In genomic region chr19:40286674-40287421, GRCh38 we compare ENCODE assay signal across 10 cellular contexts. TPM values are rescaled to one million over a fixed set of nuclear protein-coding genes. Genes with fewer than 3 reads are reported as not detected.
DNase-seq lines count a peak whose midpoint lies in the region; ATAC-seq and TF ChIP-seq lines count a peak whose summit lies in the region.
"Had no signal": no experiment of that assay in that cellular context is flagged by ENCODE, and none has a peak within 500 bp of the region (broad histone marks: within the 10 kb centered on the region; RNA-seq: fewer than 3 reads in every experiment).

No MANE protein-coding gene starts in this region.

- no peaks in the 10 kb centered on the region for H4K20me1 ChIP-seq in neural cell (ENCODE audit: insufficient read depth)

- intact Hi-C loops in sciatic nerve (cut with DNase I) = no loop called here

- H3K9me3 ChIP-seq in KOPT-K1 (ENCODE audit: insufficient read depth, low read length, poor library complexity, severe bottlenecking) (no peaks in the 10 kb centered on the region), neural cell (ENCODE audit: low read length) (no peaks in the 10 kb centered on the region)

- H3K36me3 Mint-ChIP-seq in central memory CD8-positive, alpha-beta T cell (ENCODE audit: insufficient read depth) = peaks cover 11% of the 10 kb centered on the region

- no peak for DNase-seq in central memory CD8-positive, alpha-beta T cell (ENCODE audit: low spot score in 2 of 2)
- DNase-seq in SW480 (ENCODE audit: low spot score) (no peak), NCI-H2171 treated with DMSO at 0.1 percent for 48 hours (lab: John Stamatoyannopoulos, UW) (no peak), sciatic nerve (ENCODE audit: low spot score) (no peak), SHP77 treated with DMSO at 0.1 percent for 48 hours (lab: John Stamatoyannopoulos, UW) (no peak)
- DNase-seq: activated CD4-positive, alpha-beta T cell treated with anti-CD3 and anti-CD28 coated beads for 48 hours; NCI-H526 treated with DMSO at 0.1 percent for 48 hours had no signal

- no peak overlapping the region for H2AFZ ChIP-seq in neural cell (ENCODE audit: low read depth, low read length)

- H3K9me3 Mint-ChIP-seq in central memory CD8-positive, alpha-beta T cell = no peaks in the 10 kb centered on the region

- TF ChIP-seq RAD21 in neural cell (conservative IDR thresholded peaks at IDR 0.05) = no peak

- H3K36me3 ChIP-seq in KOPT-K1 (ENCODE audit: insufficient read depth, low read length) = peaks cover 7% of the 10 kb centered on the region
- no peaks in the 10 kb centered on the region for H3K36me3 ChIP-seq in neural cell (ENCODE audit: insufficient read depth, low read length)

- H3K4me3 Mint-ChIP-seq in central memory CD8-positive, alpha-beta T cell = peak overlapping the region; percentile 83

- peaks cover 34% of the 10 kb centered on the region for H3K4me1 Mint-ChIP-seq in central memory CD8-positive, alpha-beta T cell

- H3K4me2 ChIP-seq in neural cell (ENCODE audit: low read length) = no peak overlapping the region

- no peak for TF ChIP-seq EP300 in neural cell (conservative IDR thresholded peaks at IDR 0.05; ENCODE audit: poor library complexity, severe bottlenecking)

- no peaks in the 10 kb centered on the region for H3F3A ChIP-seq in neural cell (ENCODE audit: insufficient read depth, low read length, poor library complexity, severe bottlenecking)

- H3K4me3 ChIP-seq in neural cell (ENCODE audit: low read length) = no peak overlapping the region

- ATAC-seq in central memory CD8-positive, alpha-beta T cell (replicated peaks; ENCODE audit: extremely low read depth, poor library complexity, severe bottlenecking) = no peak
- no peak for ATAC-seq in sciatic nerve

- H3K9me2 ChIP-seq in neural cell (ENCODE audit: insufficient read depth, low read length) = no peaks in the 10 kb centered on the region

- peak overlapping the region; percentile 91 for H3K27ac Mint-ChIP-seq in central memory CD8-positive, alpha-beta T cell (ENCODE audit: low read depth)

- H3K27ac ChIP-seq in C4-2B (peak overlapping the region; percentile 94; the same call in 1 of the 2 replicates), KOPT-K1 (ENCODE audit: low read depth, low read length, poor library complexity, severe bottlenecking) (peak overlapping the region; percentile 93), neural cell (ENCODE audit: low read length) (peak overlapping the region; percentile 19)

- H3K27me3 Mint-ChIP-seq in central memory CD8-positive, alpha-beta T cell = no peaks in the 10 kb centered on the region

- H3K79me2 ChIP-seq in neural cell (replicated peaks; ENCODE audit: insufficient read depth, low read length) = peaks cover 28% of the 10 kb centered on the region

- no peak overlapping the region for H3K9ac ChIP-seq in neural cell (ENCODE audit: low read length)

- no peaks in the 10 kb centered on the region for H3K27me3 ChIP-seq in neural cell (ENCODE audit: insufficient read depth, low read depth, low read length)

- TF ChIP-seq CTCF in C4-2B (conservative IDR thresholded peaks at IDR 0.05) (no peak), neural cell (IDR thresholded peaks at IDR 0.05; ENCODE audit: poor library complexity, severe bottlenecking) (no peak)

TF ChIP-seq in neural cell, 6 proteins besides CTCF, POLR2A, EP300 and RAD21:
- no peak for TF ChIP-seq REST (IDR thresholded peaks at IDR 0.05; ENCODE audit: borderline replicate concordance)
- TF ChIP-seq MXI1 (conservative IDR thresholded peaks at IDR 0.05; ENCODE audit: poor library complexity, severe bottlenecking) = no peak
- TF ChIP-seq TAF1 (IDR thresholded peaks at IDR 0.05; ENCODE audit: low read depth) = no peak
- no peak for TF ChIP-seq POLR2AphosphoS5 (IDR thresholded peaks at IDR 0.05)
- TF ChIP-seq EZH2 (IDR thresholded peaks at IDR 0.05; ENCODE audit: borderline replicate concordance, insufficient read depth, low read length, poor library complexity, severe bottlenecking) = no peak
- TF ChIP-seq SMC3 (conservative IDR thresholded peaks at IDR 0.05; ENCODE audit: poor library complexity) = no peak

RNA-seq across cellular contexts. Expression of gene AKT2, which starts 1.7 kb away (rescaled TPM):
- polyA plus RNA-seq in neural cell = 131 and 132 TPM in 2 replicates
- 82.0 and 89.4 TPM in 2 replicates for polyA minus RNA-seq in neural cell
- 130 TPM for total RNA-seq in sciatic nerve

Comparison
In these comparisons a context has a peak if more than half of its experiments do, and no peak if none do; other contexts are left out.
1. H3K27ac ChIP-seq: peak in every context shown above with its lines; median percentile 94 in C4-2B; 93 in KOPT-K1; 19 in neural cell.